Comparison of ENCODE assay signal across 9 cellular contexts in the genomic region with DNA sequence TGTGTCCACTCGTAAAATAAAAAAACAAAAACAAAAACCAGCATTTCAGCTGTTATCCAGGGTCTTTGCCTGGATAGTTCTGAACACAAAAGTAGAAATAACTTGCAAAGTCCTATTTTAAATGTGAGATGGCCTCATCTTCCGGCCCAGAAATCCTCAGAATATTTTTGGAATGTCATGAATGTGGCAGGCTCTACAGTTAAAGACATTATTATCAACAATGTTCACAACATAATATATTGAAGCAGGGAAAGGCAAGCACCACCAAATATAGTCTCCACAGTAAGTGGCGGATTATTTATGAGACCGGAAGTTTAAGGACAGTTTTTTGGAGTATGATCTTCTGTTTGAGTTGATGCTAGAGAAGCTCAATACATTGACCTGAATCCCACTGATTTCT. TPM values are rescaled to one million over a fixed set of nuclear protein-coding genes. Genes with fewer than 3 reads are reported as not detected.
DNase-seq lines count a peak whose midpoint lies in the region; TF ChIP-seq lines count a peak whose summit lies in the region.
"Had no signal": no experiment of that assay in that cellular context is flagged by ENCODE, and none has a peak within 500 bp of the region (broad histone marks: within the 10 kb centered on the region; RNA-seq: fewer than 3 reads in every experiment).

No MANE protein-coding gene starts in this region.

- H3K4me1 ChIP-seq in CD4-positive, alpha-beta memory T cell (ENCODE audit: insufficient read depth, low read length) = peaks cover 15% of the 10 kb centered on the region
- peaks cover 25% of the 10 kb centered on the region for H3K4me1 ChIP-seq in ectodermal cell (ENCODE audit: control insufficient read depth, insufficient read depth, low read length)

- no peak overlapping the region for H3K27ac ChIP-seq in CD4-positive, alpha-beta memory T cell (ENCODE audit: low read depth, low read length)
- peak overlapping the region; percentile 2 for H3K27ac ChIP-seq in ectodermal cell (ENCODE audit: insufficient read depth, low read depth, low read length, poor library complexity, severe bottlenecking)
- H3K27ac ChIP-seq in dorsolateral prefrontal cortex = peak overlapping the region in 27 of 59 donors; percentile 61 to 97 (median 95)

- intact Hi-C loops in CD4-positive, alpha-beta memory T cell (cut with micrococcal nuclease) = loop anchor here (5.0 kb wide), 1 partner anchor 468 kb away; a partner anchor contains a TSS
- intact Hi-C loops in dorsolateral prefrontal cortex (cut with DNase I) = loop anchor here (5.0 to 10.0 kb wide), 3 partner anchors 38 to 225 kb away; a partner anchor contains a TSS

- H3K4me3 Mint-ChIP-seq in CD4-positive, alpha-beta memory T cell = peak overlapping the region; percentile 53 to 84 (median 74)
- H3K4me3 Mint-ChIP-seq in nephron progenitor cell = peak overlapping the region; percentile 84

- CTCF ChIA-PET in CD4-positive, alpha-beta memory T cell (lab: Charles Lee; ENCODE audit: partially characterized antibody) = no interaction called here

- H3K9me3 ChIP-seq in CD4-positive, alpha-beta memory T cell (ENCODE audit: control insufficient read depth in 1 of 2, low read length in 2 of 2) = no peaks in the 10 kb centered on the region
- H3K9me3 ChIP-seq in ectodermal cell (ENCODE audit: control insufficient read depth, low read length) = no peaks in the 10 kb centered on the region

- peak overlapping the region in 1 of 7 donors; percentile 27 for H3K27ac Mint-ChIP-seq in CD4-positive, alpha-beta memory T cell
- peak overlapping the region; percentile 45 for H3K27ac Mint-ChIP-seq in nephron progenitor cell

- peaks cover 18 to 22% of the 10 kb centered on the region in 2 donors for H3K27me3 Mint-ChIP-seq in CD4-positive, alpha-beta memory T cell
- H3K27me3 Mint-ChIP-seq in nephron progenitor cell (ENCODE audit: low read depth, poor library complexity) = peaks cover 19% of the 10 kb centered on the region

- H3K4me3 ChIP-seq in CD4-positive, alpha-beta memory T cell (ENCODE audit: low read length in 2 of 2) = no peak overlapping the region
- H3K4me3 ChIP-seq in ectodermal cell (ENCODE audit: insufficient read depth, low read depth, low read length) (no peak overlapping the region), dorsolateral prefrontal cortex (peak overlapping the region in 16 of 59 donors; percentile 48 to 98 (median 91))

- peaks cover 14% of the 10 kb centered on the region for H3K27me3 ChIP-seq in CD4-positive, alpha-beta memory T cell (ENCODE audit: insufficient read depth, low read length)
- H3K27me3 ChIP-seq in ectodermal cell (ENCODE audit: control insufficient read depth, insufficient read depth, low read length, poor library complexity, severe bottlenecking) (no peaks in the 10 kb centered on the region), dorsolateral prefrontal cortex (no peaks in the 10 kb centered on the region)

- POLR2A ChIA-PET in CD4-positive, alpha-beta memory T cell (lab: Charles Lee; ENCODE audit: partially characterized antibody) = no interaction called here

- no peaks in the 10 kb centered on the region for H3K9me3 Mint-ChIP-seq in CD4-positive, alpha-beta memory T cell
- no peaks in the 10 kb centered on the region for H3K9me3 Mint-ChIP-seq in nephron progenitor cell

- H3K4me1 Mint-ChIP-seq in CD4-positive, alpha-beta memory T cell = peaks cover 7 to 14% (median 11%) of the 10 kb centered on the region in 4 donors
- peaks cover 50% of the 10 kb centered on the region for H3K4me1 Mint-ChIP-seq in nephron progenitor cell

- TF ChIP-seq CTCF in nephron progenitor cell (IDR thresholded peaks at IDR 0.05) (no peak), dorsolateral prefrontal cortex (IDR thresholded peaks at IDR 0.05 in 54 of 56, conservative IDR thresholded peaks at IDR 0.05 in 2 of 56; ENCODE audit: low read depth in 1 of 56, partially characterized antibody in 56 of 56) (no peak), GM20000 (IDR thresholded peaks at IDR 0.05; ENCODE audit: extremely low read depth, missing control alignments) (no peak)

- no peak for DNase-seq in CD4-positive, alpha-beta memory T cell
- DNase-seq in NCI-H226 = peak; percentile 16
- no peak for DNase-seq in nephron progenitor cell
- no peak for DNase-seq in dorsolateral prefrontal cortex
- DNase-seq in UCSD-AML1 (lab: John Stamatoyannopoulos, UW; ENCODE audit: unreplicated experiment) = no peak
- DNase-seq in NCI-H2227 (lab: John Stamatoyannopoulos, UW; ENCODE audit: unreplicated experiment) = no peak
- DNase-seq in GM20000 (ENCODE audit: low spot score) = no peak
- DNase-seq: activated CD8-positive, alpha-beta memory T cell treated with anti-CD3 and anti-CD28 coated beads, Interleukin-2, amount 50 U/mL, for 48 hours had no signal

- no peaks in the 10 kb centered on the region for H3K36me3 ChIP-seq in CD4-positive, alpha-beta memory T cell (ENCODE audit: insufficient read depth, low read length)
- H3K36me3 ChIP-seq in ectodermal cell (ENCODE audit: control insufficient read depth, insufficient read depth, low read length) = peaks cover 3% of the 10 kb centered on the region

- 73 to 89% methylated on average over 1 to 4 of the region's 4 CpGs for whole genome bisulfite sequencing in ectodermal cell, 2 experiments

- peaks cover 0 to 2% of the 10 kb centered on the region in 2 donors for H3K36me3 Mint-ChIP-seq in CD4-positive, alpha-beta memory T cell
- peaks cover 14% of the 10 kb centered on the region for H3K36me3 Mint-ChIP-seq in nephron progenitor cell (ENCODE audit: low read depth)

RNA-seq across cellular contexts. Expression of a gene that starts 1.2 kb away (rescaled TPM):
- 1 to 10 TPM; 4.2 to 4.4 TPM for total RNA-seq in CD4-positive, alpha-beta memory T cell
- polyA plus RNA-seq in CD4-positive, alpha-beta memory T cell = 1 to 10 TPM; 4.8 to 5.0 TPM
- 78.6 TPM for polyA plus RNA-seq in ectodermal cell (2013, experiment 1 of 4)
- polyA plus RNA-seq in ectodermal cell (2013, experiment 2 of 4) = 78.8 TPM
- 60.4 TPM for polyA plus RNA-seq in ectodermal cell (2013, experiment 3 of 4)
- 64.8 TPM for polyA plus RNA-seq in ectodermal cell (2013, experiment 4 of 4)
- total RNA-seq in dorsolateral prefrontal cortex = 100 to 1,000 TPM in 36 of 120 experiments, 10 to 100 TPM in 84; 43.1 to 244 (median 83.2) TPM

Comparison
In these comparisons a context has a peak if more than half of its experiments do, and no peak if none do; other contexts are left out.
1. RNA of a gene that starts 1.2 kb away (total RNA-seq): 43.1 to 244 TPM in dorsolateral prefrontal cortex; 4.2 to 4.4 TPM in CD4-positive, alpha-beta memory T cell; every median in the first group is over 4 times any median in the second.